Comparison of ENCODE assay signal across 8 cellular contexts in the genomic region with DNA sequence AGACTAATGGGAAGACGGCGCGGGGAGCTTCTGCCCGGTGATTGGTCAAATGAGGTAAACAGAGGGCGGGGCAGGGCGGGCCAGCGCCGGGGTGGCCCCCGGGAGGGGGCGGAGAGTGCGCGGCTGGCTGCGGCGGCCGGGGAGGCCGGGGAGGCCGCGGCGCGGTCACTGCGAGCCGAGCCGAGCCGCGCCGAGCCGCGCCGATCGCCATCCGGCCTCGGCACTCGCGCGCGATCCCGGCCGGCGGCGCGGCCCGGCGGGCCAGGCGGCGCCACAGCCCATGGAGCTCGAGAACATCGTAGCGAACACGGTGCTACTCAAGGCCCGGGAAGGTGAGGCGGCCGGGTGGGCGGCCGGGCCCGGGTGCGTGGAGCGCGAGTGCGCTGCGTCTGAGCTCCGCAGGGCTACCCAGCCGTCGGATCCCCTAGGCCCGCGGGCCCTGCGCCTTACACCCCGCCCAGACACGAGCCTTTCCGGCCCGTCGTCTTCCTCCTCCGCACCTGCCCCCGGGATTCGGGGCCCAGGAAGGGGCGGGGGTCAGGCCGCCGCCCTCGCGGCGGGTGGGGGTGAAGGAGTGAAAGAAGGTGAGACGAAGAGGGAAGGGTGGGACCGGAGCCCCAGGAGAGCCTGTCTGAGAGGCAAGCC. TPM values are rescaled to one million over a fixed set of nuclear protein-coding genes. Genes with fewer than 3 reads are reported as not detected.
A peak's percentile ranks its signal among the peaks of the same experiment; 100 is the strongest.
DNase-seq lines count a peak whose midpoint lies in the region; ATAC-seq and TF ChIP-seq lines count a peak whose summit lies in the region.

A gene (plus strand): TSS at position 111 of the 645 bp plus-strand sequence. CDS start 170 bp downstream, at position 281.

- intact Hi-C loops in left colon (cut with DNase I, micrococcal nuclease) = no loop called here

- H3K36me3 Mint-ChIP-seq in central memory CD8-positive, alpha-beta T cell (ENCODE audit: insufficient read depth) = peaks cover 37% of the 10 kb centered on the region

- peak; percentile 46 for DNase-seq in CD1c-positive myeloid dendritic cell (ENCODE audit: extremely low spot score)
- DNase-seq in central memory CD8-positive, alpha-beta T cell (ENCODE audit: low spot score in 2 of 2) = peak in 1 of 2 donors; percentile 56
- DNase-seq in left colon = peak; percentile 72 to 79
- peak; percentile 56 for DNase-seq in stimulated activated CD8-positive, alpha-beta memory T cell treated with anti-CD3 and anti-CD28 coated beads, Interleukin-12 subunit alpha, Interleukin-12 subunit beta, amount 100 ng/mL, for 4 hours (ENCODE audit: low read depth)
- DNase-seq in ecto neural progenitor cell (ENCODE audit: low spot score) = no peak

- no peak for TF ChIP-seq CTCF in VCaP (conservative IDR thresholded peaks at IDR 0.05)

- peaks cover 55% of the 10 kb centered on the region for H3K4me1 Mint-ChIP-seq in central memory CD8-positive, alpha-beta T cell

- peak within 1 kb of the TSS; percentile 80 for H3K4me3 Mint-ChIP-seq in central memory CD8-positive, alpha-beta T cell

- peak within 1 kb of the TSS; percentile 95 for H3K27ac ChIP-seq in VCaP

- no peaks in the 10 kb centered on the region for H3K27me3 Mint-ChIP-seq in central memory CD8-positive, alpha-beta T cell

- H3K27ac Mint-ChIP-seq in central memory CD8-positive, alpha-beta T cell (ENCODE audit: low read depth) = peak within 1 kb of the TSS; percentile 93

- peak; percentile 1 for ATAC-seq in GM19438 (IDR thresholded peaks at IDR 0.05; ENCODE audit: low read depth, unreplicated experiment)
- ATAC-seq in HG03565 (IDR thresholded peaks at IDR 0.05; ENCODE audit: unreplicated experiment) = peak; percentile 5
- peak; percentile 12 for ATAC-seq in central memory CD8-positive, alpha-beta T cell (replicated peaks; ENCODE audit: extremely low read depth, poor library complexity, severe bottlenecking)
- peak; percentile 24 for ATAC-seq in left colon

- no peaks in the 10 kb centered on the region for H3K9me3 Mint-ChIP-seq in central memory CD8-positive, alpha-beta T cell

RNA-seq across cellular contexts. Expression of the gene that starts here (rescaled TPM):
- 10 to 100 TPM; 34.6 to 43.5 TPM for total RNA-seq in left colon
